8 cellular contexts compared by ENCODE assay signal in the genomic region with DNA sequence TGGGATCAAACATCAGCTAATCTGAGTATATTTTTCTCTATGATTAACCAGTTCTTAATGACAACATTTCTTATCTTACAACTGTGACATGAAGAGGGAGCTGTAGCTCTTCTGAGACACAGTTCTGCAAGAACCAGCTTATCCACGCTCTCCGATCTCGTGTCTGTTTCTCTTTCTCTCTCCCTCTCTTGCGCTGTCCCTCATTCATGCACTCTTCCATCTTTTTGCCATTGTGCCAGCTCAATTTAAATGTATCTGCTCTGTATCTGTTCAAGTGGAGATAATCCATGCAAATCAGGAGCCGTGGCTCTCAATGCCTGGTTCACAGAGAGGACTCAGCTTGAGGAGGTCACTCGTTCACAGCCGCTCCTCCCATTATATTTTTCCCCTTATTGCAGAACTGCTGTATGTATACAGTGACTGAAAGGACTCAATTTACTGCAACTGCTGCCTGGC.
DNase-seq lines count a peak whose midpoint lies in the region; ATAC-seq, FAIRE-seq and TF ChIP-seq lines count a peak whose summit lies in the region.

No MANE protein-coding gene starts in this region.

- no peak overlapping the region for H3K23ac ChIP-seq in H1 (ENCODE audit: insufficient read length)

- peak; percentile 17 for TF ChIP-seq CTCF in GM06990 (IDR thresholded peaks at IDR 0.05; ENCODE audit: insufficient read depth, low read length, poor library complexity, severe bottlenecking)
- peak in 2 of 3 experiments; percentile 37 to 53; a peak in 2 of 4 replicates for TF ChIP-seq CTCF in H1 (IDR thresholded peaks at IDR 0.05; ENCODE audit: control extremely low read depth in 1 of 3, insufficient read depth in 1 of 3, low read depth in 1 of 3, low read length in 3 of 3)
- peak; percentile 14 to 52 (median 32) for TF ChIP-seq CTCF in uterus (IDR thresholded peaks at IDR 0.05)

- 17% methylated on average over 7 of the region's 7 CpGs; no CpG with 5 or more reads in 1 of the 2 experiments for WGBS in H1 (ENCODE audit: extremely low coverage in 1 of 2, insufficient coverage in 1 of 2, insufficient read length in 1 of 2, insufficient replicate concordance in 2 of 2, low coverage in 1 of 2, low lambda C conversion rate in 2 of 2, missing lambda C conversion rate in 1 of 2), 2 experiments

- H3K14ac ChIP-seq in H1 (ENCODE audit: insufficient read length) = no peak overlapping the region

- H3K4me3 ChIP-seq in GM06990 (replicated peaks; ENCODE audit: low read depth, low read length) = peak overlapping the region; percentile 12; the same call in 1 of the 2 replicates
- H3K4me3 ChIP-seq in H1 (ENCODE audit: extremely low read depth in 1 of 4, insufficient read depth in 2 of 4, low read depth in 3 of 4, low read length in 4 of 4) = peak overlapping the region; percentile 20 to 58 (median 40); a peak in 7 of 8 replicates
- peak overlapping the region; percentile 30 to 42 for H3K4me3 ChIP-seq in uterus

- H3K4me1 ChIP-seq in H1 (replicated peaks in 1 of 4; ENCODE audit: control insufficient read depth in 3 of 4, insufficient read depth in 4 of 4, low read length in 3 of 4) = peaks cover 0 to 22% (median 2%) of the 10 kb centered on the region in 4 experiments; a peak in 2 of 7 replicates
- H3K4me1 ChIP-seq in uterus = no peaks in the 10 kb centered on the region

- peak overlapping the region; percentile 7 for H4K5ac ChIP-seq in H1 (ENCODE audit: insufficient read length, low read depth, low read length)

- no peaks in the 10 kb centered on the region for H3K4me1 Mint-ChIP-seq in memory B cell

- H3K4ac ChIP-seq in H1 (replicated peaks; ENCODE audit: insufficient read length, low read depth, low read length) = no peak overlapping the region

- TF ChIP-seq POLR2A in H1 (IDR thresholded peaks at IDR 0.05; ENCODE audit: control extremely low read depth in 1 of 2, low read depth in 2 of 2, low read length in 2 of 2) (no peak), uterus (IDR thresholded peaks at IDR 0.05) (no peak)

- no peak overlapping the region for H4K8ac ChIP-seq in H1 (ENCODE audit: extremely low read depth, insufficient read depth, low read length)

- H4K91ac ChIP-seq in H1 (replicated peaks; ENCODE audit: insufficient read length, low read length) = no peak overlapping the region

- H3K56ac ChIP-seq in H1 (replicated peaks; ENCODE audit: insufficient read length, low read depth, low read length) = no peak overlapping the region

- peak; percentile 80 to 81 for TF ChIP-seq RAD21 in H1 (IDR thresholded peaks at IDR 0.05 in 1 of 2, conservative IDR thresholded peaks at IDR 0.05 in 1 of 2; ENCODE audit: low read depth in 2 of 2, low read length in 2 of 2)

- DNase-seq in GM06990 (ENCODE audit: extremely low read depth, insufficient read length) = peak; percentile 11
- peak; percentile 78 for DNase-seq in NCI-H82 treated with DMSO at 0.1 percent for 48 hours (lab: John Stamatoyannopoulos, UW; ENCODE audit: unreplicated experiment)
- DNase-seq in H1 (ENCODE audit: low read depth in 1 of 2, low spot score in 2 of 2) = peak in 1 of 2 experiments; percentile 49
- no peak for DNase-seq in memory B cell (ENCODE audit: low spot score in 2 of 2)
- no peak for DNase-seq in uterus
- DNase-seq in stimulated activated naive CD4-positive, alpha-beta T cell (lab: John Stamatoyannopoulos, UW) = no peak

- H2BK20ac ChIP-seq in H1 (ENCODE audit: low read length) = peak overlapping the region; percentile 63; the same call in 1 of the 2 replicates

- H3K27me3 ChIP-seq in GM06990 (replicated peaks; ENCODE audit: control insufficient read depth, insufficient read depth, low read length) (no peaks in the 10 kb centered on the region), H1 (replicated peaks in 1 of 4; ENCODE audit: control insufficient read depth in 3 of 4, extremely low read depth in 1 of 4, insufficient read depth in 3 of 4, low read length in 3 of 4) (no peaks in the 10 kb centered on the region), uterus (peaks cover 0 to 3% of the 10 kb centered on the region in 2 donors)

- H2AK5ac ChIP-seq in H1 (ENCODE audit: low read depth, low read length) = no peak overlapping the region

- H2BK12ac ChIP-seq in H1 (ENCODE audit: low read depth, low read length) = 0 out of 2 replicates have a peak overlapping the region, but pooled peaks have one; percentile 1

- no peaks in the 10 kb centered on the region for H3K36me3 ChIP-seq in GM06990 (ENCODE audit: control insufficient read depth, insufficient read depth, low read length)
- H3K36me3 ChIP-seq in H1 (ENCODE audit: control insufficient read depth in 2 of 4, insufficient read depth in 4 of 4, low read length in 3 of 4) = no peaks in the 10 kb centered on the region
- H3K36me3 ChIP-seq in uterus = no peaks in the 10 kb centered on the region

- no peak overlapping the region for H2BK15ac ChIP-seq in H1 (ENCODE audit: low read length)

- peak overlapping the region; percentile 4; the same call in 1 of the 2 replicates for H3K18ac ChIP-seq in H1 (ENCODE audit: extremely low read depth, low read length)

- CTCF ChIA-PET in H1 (lab: Charles Lee; ENCODE audit: partially characterized antibody) = interaction anchor here (0.5 to 1.8 kb wide), 17 partner anchors 19 to 1075 kb away, joined by 3 to 6 read pairs (median 3); no protein-coding TSS in a partner anchor

- H3K4me2 ChIP-seq in H1 (ENCODE audit: insufficient read depth in 1 of 2, low read depth in 2 of 2, low read length in 2 of 2) = peak overlapping the region; percentile 54 to 71

- intact Hi-C loops in uterus (cut with DNase I; ENCODE audit: low total_unique reads) = no loop called here

- H4K20me1 ChIP-seq in H1 (replicated peaks in 1 of 2; ENCODE audit: control insufficient read depth in 1 of 2, insufficient read depth in 2 of 2, low read length in 2 of 2) = no peaks in the 10 kb centered on the region

- POLR2A ChIA-PET in H1 (lab: Charles Lee; ENCODE audit: partially characterized antibody) = interaction anchor here (1.4 kb wide), 1 partner anchor 496 kb away, joined by 4 read pairs; no protein-coding TSS in a partner anchor

- H3K79me2 ChIP-seq in H1 (ENCODE audit: control insufficient read depth in 1 of 2, insufficient read depth in 2 of 2, low read length in 2 of 2) = peaks cover 0 to 8% of the 10 kb centered on the region in 2 experiments; a peak in 1 of 4 replicates

- FAIRE-seq in H1 (lab: Jason Lieb, UNC) = peak; percentile 88

- no peak for TF ChIP-seq EP300 in H1 (IDR thresholded peaks at IDR 0.05; ENCODE audit: borderline replicate concordance in 1 of 2, low read depth in 2 of 2, low read length in 2 of 2)

- H3K27ac Mint-ChIP-seq in memory B cell = no peak overlapping the region

- no peaks in the 10 kb centered on the region for H3K79me1 ChIP-seq in H1 (ENCODE audit: low read depth, low read length)

- H3K9me3 Mint-ChIP-seq in memory B cell = no peaks in the 10 kb centered on the region

- ATAC-seq in HG03520 (IDR thresholded peaks at IDR 0.05; ENCODE audit: unreplicated experiment) (peak; percentile 73), memory B cell (ENCODE audit: low read depth) (peak; percentile 53), GM18909 (IDR thresholded peaks at IDR 0.05; ENCODE audit: poor library complexity, unreplicated experiment) (no peak)

- H3K27ac ChIP-seq in H1 (ENCODE audit: low read depth, low read length) = peak overlapping the region; percentile 2; the same call in 1 of the 2 replicates
- H3K27ac ChIP-seq in uterus = no peak overlapping the region

- peak overlapping the region; percentile 67; the same call in 1 of the 2 replicates for H2AFZ ChIP-seq in H1 (ENCODE audit: low read length)

- peak overlapping the region; percentile 6 for H2BK120ac ChIP-seq in H1 (replicated peaks; ENCODE audit: low read depth, low read length)

- no peak overlapping the region for H3K4me3 Mint-ChIP-seq in memory B cell

- H3K27me3 Mint-ChIP-seq in memory B cell = peaks cover 4% of the 10 kb centered on the region

- H3K9me3 ChIP-seq in H1 (ENCODE audit: insufficient read depth in 2 of 2, low read depth in 1 of 2, low read length in 1 of 2) = no peaks in the 10 kb centered on the region
- H3K9me3 ChIP-seq in uterus = no peaks in the 10 kb centered on the region

- H3K23me2 ChIP-seq in H1 (ENCODE audit: low read depth, low read length) = no peaks in the 10 kb centered on the region

- H3K9ac ChIP-seq in H1 (replicated peaks in 1 of 4; ENCODE audit: extremely low read depth in 1 of 4, low read depth in 3 of 4, low read length in 3 of 4) = peak overlapping the region in 1 of 4 experiments; percentile 67; a peak in 1 of 7 replicates

- no peaks in the 10 kb centered on the region for H3K36me3 Mint-ChIP-seq in memory B cell

- no peak overlapping the region for H2BK5ac ChIP-seq in H1 (ENCODE audit: low read depth, low read length)

TF ChIP-seq in H1, 55 proteins besides CTCF, POLR2A, EP300 and RAD21:
- TF ChIP-seq CTBP2 (IDR thresholded peaks at IDR 0.05; ENCODE audit: borderline replicate concordance, insufficient read depth, insufficient read length, low read length) (no peak), POLR2AphosphoS5 (IDR thresholded peaks at IDR 0.05; ENCODE audit: low read depth, low read length) (no peak), RBBP5 (IDR thresholded peaks at IDR 0.05; ENCODE audit: borderline replicate concordance, low read depth, low read length) (no peak), BACH1 (IDR thresholded peaks at IDR 0.05; ENCODE audit: low read length) (no peak), TAF7 (optimal IDR thresholded peaks at IDR 0.05; ENCODE audit: borderline replicate concordance, low read depth, low read length) (no peak), MAFK (IDR thresholded peaks at IDR 0.05; ENCODE audit: low read depth, low read length) (no peak), KDM5A (IDR thresholded peaks at IDR 0.05; ENCODE audit: low read length) (no peak), HDAC2 (IDR thresholded peaks at IDR 0.05; ENCODE audit: borderline replicate concordance in 1 of 2, low read depth in 2 of 2, low read length in 2 of 2) (no peak), HDAC6 (IDR thresholded peaks at IDR 0.05; ENCODE audit: low read depth, low read length) (no peak), SP4 (IDR thresholded peaks at IDR 0.05; ENCODE audit: low read length) (no peak), TEAD4 (IDR thresholded peaks at IDR 0.05; ENCODE audit: low read depth, low read length) (no peak), CREB1 (IDR thresholded peaks at IDR 0.05) (no peak), SRF (IDR thresholded peaks at IDR 0.05; ENCODE audit: low read depth, low read length) (no peak)
- TF ChIP-seq, protein P1, sequence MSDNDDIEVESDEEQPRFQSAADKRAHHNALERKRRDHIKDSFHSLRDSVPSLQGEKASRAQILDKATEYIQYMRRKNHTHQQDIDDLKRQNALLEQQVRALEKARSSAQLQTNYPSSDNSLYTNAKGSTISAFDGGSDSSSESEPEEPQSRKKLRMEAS (IDR thresholded peaks at IDR 0.05) = no peak
- TF ChIP-seq, protein P2, sequence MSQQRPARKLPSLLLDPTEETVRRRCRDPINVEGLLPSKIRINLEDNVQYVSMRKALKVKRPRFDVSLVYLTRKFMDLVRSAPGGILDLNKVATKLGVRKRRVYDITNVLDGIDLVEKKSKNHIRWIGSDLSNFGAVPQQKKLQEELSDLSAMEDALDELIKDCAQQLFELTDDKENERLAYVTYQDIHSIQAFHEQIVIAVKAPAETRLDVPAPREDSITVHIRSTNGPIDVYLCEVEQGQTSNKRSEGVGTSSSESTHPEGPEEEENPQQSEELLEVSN (IDR thresholded peaks at IDR 0.05) = no peak
TF ChIP-seq in H1: peak in this region for 0.

Comparison
In these comparisons a context has a peak if more than half of its experiments do, and no peak if none do; other contexts are left out.
1. DNase-seq: peak in GM06990 (single experiment) and NCI-H82 treated with DMSO at 0.1 percent for 48 hours (single experiment); none in memory B cell (0 of 2), uterus (0 of 2) and stimulated activated naive CD4-positive, alpha-beta T cell (0 of 6).
2. Peak in every context shown above with its lines, with median percentiles within 50 percentile points of each other: H3K4me3 ChIP-seq and CTCF ChIP-seq.